5 cellular contexts compared by ENCODE assay signal in genomic region chr10:23390408-23390807, GRCh38. TPM values are rescaled to one million over a fixed set of nuclear protein-coding genes. Genes with fewer than 3 reads are reported as not detected.
"Had no signal": no experiment of that assay in that cellular context is flagged by ENCODE, and none has a peak within 500 bp of the region (broad histone marks: within the 10 kb centered on the region; RNA-seq: fewer than 3 reads in every experiment).

No MANE protein-coding gene starts in this region.

RNA-seq across cellular contexts. Expression of gene C10orf67, which starts 45.8 kb away (rescaled TPM):
- total RNA-seq: activated B cell treated with CpG ODN at 0.5 μM for 24 hours; activated CD4-positive, alpha-beta memory T cell treated with anti-CD3 and anti-CD28 coated beads, Interleukin-2, amount 10 ng/mL, durations not matched to agents 7 days and 5 days; activated CD8-positive, alpha-beta T cell treated with anti-CD3 and anti-CD28 coated beads, Interleukin-2, amount 10 ng/mL, durations not matched to agents 7 days and 5 days; T-helper 2 cell treated with Interferon-gamma antibody and Interleukin-4, amounts not matched to agents 100 ng/mL and 5 ng/mL, for 36 hours; WTC11 had no signal
